Comparison of ENCODE assay signal across 26 cellular contexts in the genomic region with DNA sequence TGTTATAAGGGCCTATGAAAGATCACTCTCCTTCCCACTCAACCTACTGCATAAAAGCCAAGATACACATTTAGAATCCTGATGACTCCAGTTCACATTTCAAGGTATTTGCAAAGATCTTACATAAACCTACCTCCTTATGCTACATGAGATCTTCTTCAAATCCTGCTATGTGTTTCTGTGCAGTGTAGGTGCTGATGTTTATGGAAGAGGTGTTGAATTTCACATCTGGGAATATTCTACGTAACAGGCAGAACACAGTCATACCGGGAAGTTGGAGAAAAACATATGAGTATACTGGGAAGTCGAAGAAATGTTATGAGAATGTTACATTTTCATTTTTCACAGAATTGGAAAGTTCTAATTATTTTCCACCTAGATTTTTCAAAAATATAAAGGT.
"Had no signal": no experiment of that assay in that cellular context is flagged by ENCODE, and none has a peak within 500 bp of the region (broad histone marks: within the 10 kb centered on the region; RNA-seq: fewer than 3 reads in every experiment).

No MANE protein-coding gene starts in this region.

- H3K4me1 ChIP-seq: foreskin keratinocyte, left ventricle myocardium inferior, psoas muscle, suprapubic skin had no signal

- H3K36me3 Mint-ChIP-seq: activated naive CD8-positive, alpha-beta T cell treated with anti-CD3 and anti-CD28 coated beads, Interleukin-2, amount 10 ng/mL, durations not matched to agents 7 days and 5 days; natural killer cell; stimulated activated effector memory CD8-positive, alpha-beta T cell treated with anti-CD3 and anti-CD28 coated beads, Interleukin-12 subunit alpha, Interleukin-12 subunit beta, amount 100 ng/mL, for 72 hours had no signal

- H3K4me3 Mint-ChIP-seq: activated naive CD4-positive, alpha-beta T cell treated with anti-CD3 and anti-CD28 coated beads for 36 hours; activated naive CD8-positive, alpha-beta T cell treated with anti-CD3 and anti-CD28 coated beads, Interleukin-2, amount 10 ng/mL, durations not matched to agents 7 days and 5 days; activated T-cell treated with anti-CD3 and anti-CD28 coated beads, Interleukin-2, amount 50 U/mL, for 72 hours; natural killer cell; stimulated activated effector memory CD8-positive, alpha-beta T cell treated with anti-CD3 and anti-CD28 coated beads, Interleukin-12 subunit alpha, Interleukin-12 subunit beta, amount 100 ng/mL, for 72 hours; stimulated activated naive CD8-positive, alpha-beta T cell treated with anti-CD3 and anti-CD28 coated beads, Interleukin-15, amount 100 ng/mL, for 72 hours; T-helper 1 cell treated with Interleukin-12 subunit alpha and Interleukin-12 subunit beta and Interleukin-4 antibody, amounts not matched to agents 30 μg/mL and 1 μg/mL, for 36 hours had no signal

- H3K4me3 ChIP-seq: cardiac muscle cell, left ventricle myocardium inferior, ovary, psoas muscle, suprapubic skin, tibial nerve had no signal

- H3K27me3 ChIP-seq: cardiac muscle cell, ovary, suprapubic skin, tibial nerve had no signal

- ATAC-seq: activated T-cell treated with anti-CD3 and anti-CD28 coated beads, Interleukin-2, amount 50 U/mL, for 72 hours; foreskin keratinocyte; natural killer cell; psoas muscle; right cardiac atrium; stimulated activated effector memory CD8-positive, alpha-beta T cell treated with anti-CD3 and anti-CD28 coated beads, Interleukin-12 subunit alpha, Interleukin-12 subunit beta, amount 100 ng/mL, for 72 hours; stimulated activated naive CD8-positive, alpha-beta T cell treated with anti-CD3 and anti-CD28 coated beads, Interleukin-15, amount 100 ng/mL, for 72 hours had no signal

- H3K9me3 ChIP-seq: left ventricle myocardium inferior, ovary, psoas muscle, suprapubic skin, tibial nerve had no signal

- H3K27ac Mint-ChIP-seq: activated naive CD4-positive, alpha-beta T cell treated with anti-CD3 and anti-CD28 coated beads for 36 hours; activated naive CD8-positive, alpha-beta T cell treated with anti-CD3 and anti-CD28 coated beads, Interleukin-2, amount 10 ng/mL, durations not matched to agents 7 days and 5 days; activated T-cell treated with anti-CD3 and anti-CD28 coated beads, Interleukin-2, amount 50 U/mL, for 72 hours; natural killer cell; stimulated activated effector memory CD8-positive, alpha-beta T cell treated with anti-CD3 and anti-CD28 coated beads, Interleukin-12 subunit alpha, Interleukin-12 subunit beta, amount 100 ng/mL, for 72 hours; stimulated activated naive CD8-positive, alpha-beta T cell treated with anti-CD3 and anti-CD28 coated beads, Interleukin-15, amount 100 ng/mL, for 72 hours; T-helper 1 cell treated with Interleukin-12 subunit alpha and Interleukin-12 subunit beta and Interleukin-4 antibody, amounts not matched to agents 30 μg/mL and 1 μg/mL, for 36 hours had no signal

- H3K27me3 Mint-ChIP-seq: activated naive CD8-positive, alpha-beta T cell treated with anti-CD3 and anti-CD28 coated beads, Interleukin-2, amount 10 ng/mL, durations not matched to agents 7 days and 5 days; stimulated activated naive CD8-positive, alpha-beta T cell treated with anti-CD3 and anti-CD28 coated beads, Interleukin-15, amount 100 ng/mL, for 72 hours had no signal

- H3K9me3 Mint-ChIP-seq: activated naive CD8-positive, alpha-beta T cell treated with anti-CD3 and anti-CD28 coated beads, Interleukin-2, amount 10 ng/mL, durations not matched to agents 7 days and 5 days had no signal

- DNase-seq: activated CD4-positive, alpha-beta T cell treated with anti-CD3 and anti-CD28 coated beads for 4 hours; activated CD4-positive, alpha-beta T cell treated with anti-CD3 and anti-CD28 coated beads, Interleukin-2, amount 50 U/mL, for 48 hours; activated CD4-positive, CD25-positive, alpha-beta regulatory T cell; activated effector memory CD4-positive, alpha-beta T cell treated with Interleukin-2 at 50 U/mL for 16 hours; activated naive CD4-positive, alpha-beta T cell treated with anti-CD3 and anti-CD28 coated beads for 36 hours; activated naive CD8-positive, alpha-beta T cell treated with anti-CD3 and anti-CD28 coated beads, Interleukin-2, amount 10 ng/mL, durations not matched to agents 7 days and 5 days; activated T-cell treated with anti-CD3 and anti-CD28 coated beads, Interleukin-2, amount 50 U/mL, for 72 hours; foreskin keratinocyte; kidney glomerular epithelial cell; left ventricle myocardium inferior; mammary epithelial cell; midbrain; natural killer cell; ovary; psoas muscle; right cardiac atrium; small intestine; stimulated activated CD4-positive, alpha-beta T cell treated with anti-CD3 and anti-CD28 coated beads, Interleukin-2, amount 100 ng/mL, for 24 hours; stimulated activated naive CD8-positive, alpha-beta T cell treated with anti-CD3 and anti-CD28 coated beads, Interleukin-15, amount 100 ng/mL, for 72 hours; T1000 had no signal

- H3K36me3 ChIP-seq: cardiac muscle cell, left ventricle myocardium inferior, ovary, suprapubic skin, tibial nerve had no signal

- H3K4me1 Mint-ChIP-seq: activated naive CD8-positive, alpha-beta T cell treated with anti-CD3 and anti-CD28 coated beads, Interleukin-2, amount 10 ng/mL, durations not matched to agents 7 days and 5 days; natural killer cell; stimulated activated effector memory CD8-positive, alpha-beta T cell treated with anti-CD3 and anti-CD28 coated beads, Interleukin-12 subunit alpha, Interleukin-12 subunit beta, amount 100 ng/mL, for 72 hours; stimulated activated naive CD8-positive, alpha-beta T cell treated with anti-CD3 and anti-CD28 coated beads, Interleukin-15, amount 100 ng/mL, for 72 hours had no signal

- H3K27ac ChIP-seq: cardiac muscle cell, epithelial cell of prostate, foreskin keratinocyte, left ventricle myocardium inferior, ovary, psoas muscle, suprapubic skin, tibial nerve had no signal
